ENCODE assay signal across 14 cellular contexts in the genomic region with DNA sequence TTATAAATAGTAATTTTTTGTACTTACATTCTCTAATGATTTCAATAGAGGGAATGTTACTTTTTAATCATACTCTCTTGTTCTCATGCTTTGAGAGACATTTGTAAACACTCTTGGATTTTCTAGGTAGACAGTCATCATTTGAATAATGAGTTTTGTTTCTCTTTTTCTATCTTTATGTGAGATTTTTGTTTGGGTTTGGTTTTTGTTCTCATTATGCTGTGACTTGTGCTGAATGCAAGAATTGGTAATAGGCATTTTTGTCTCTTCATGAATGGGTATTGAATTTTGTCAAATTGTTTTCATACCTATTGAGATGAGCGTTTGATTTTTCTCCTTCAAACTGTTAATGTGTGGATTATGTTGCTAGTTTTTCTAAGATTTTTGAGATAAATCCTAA. TPM values are rescaled to one million over a fixed set of nuclear protein-coding genes. Genes with fewer than 3 reads are reported as not detected.
DNase-seq lines count a peak whose midpoint lies in the region; ATAC-seq, FAIRE-seq and TF ChIP-seq lines count a peak whose summit lies in the region.
"Had no signal": no experiment of that assay in that cellular context is flagged by ENCODE, and none has a peak within 500 bp of the region (broad histone marks: within the 10 kb centered on the region; RNA-seq: fewer than 3 reads in every experiment).

No MANE protein-coding gene starts in this region.

- intact Hi-C loops in GM12878 (cut with micrococcal nuclease; ENCODE audit: unreplicated experiment), result no loop called here
- intact Hi-C loops in left ventricle myocardium inferior (cut with micrococcal nuclease), result no loop called here

- no peaks in the 10 kb centered on the region for H3K36me3 ChIP-seq in GM12878 (ENCODE audit: control insufficient read depth in 2 of 2, insufficient read depth in 2 of 2, low read length in 1 of 2)
- H3K36me3 ChIP-seq in left ventricle myocardium inferior, result no peaks in the 10 kb centered on the region
- H3K36me3 ChIP-seq: adrenal gland had no signal

- peak overlapping the region; percentile 14; the same call in 1 of the 2 replicates for H3K9ac ChIP-seq in GM12878 (ENCODE audit: control insufficient read depth, insufficient read depth, low read length)
- H3K9ac ChIP-seq: BLaER1 had no signal

- H3K27ac Mint-ChIP-seq in effector memory CD8-positive, alpha-beta T cell, result peak overlapping the region in 1 of 2 donors; percentile 99
- H3K27ac Mint-ChIP-seq: stimulated activated naive CD8-positive, alpha-beta T cell treated with anti-CD3 and anti-CD28 coated beads, Interleukin-15, amount 100 ng/mL, for 72 hours had no signal

- CTCF ChIA-PET in GM12878 (lab: Yijun Ruan, JAX), result no interaction called here

- SMC1A ChIA-PET in GM12878 (lab: Charles Lee; ENCODE audit: uncharacterized antibody, unreplicated experiment), result no interaction called here

- no peak overlapping the region for H3K4me3 Mint-ChIP-seq in effector memory CD8-positive, alpha-beta T cell

- H3K27ac ChIP-seq in GM12878 (ENCODE audit: control insufficient read depth, insufficient read depth) (peak overlapping the region; percentile 93), left ventricle myocardium inferior (replicated peaks) (no peak overlapping the region)
- H3K27ac ChIP-seq: adrenal gland, BLaER1, coronary artery had no signal

- DNase-seq in GM12878 (ENCODE audit: low read depth, low spot score), result no peak
- DNase-seq in HK-2 (ENCODE audit: unreplicated experiment), result no peak
- DNase-seq in left ventricle myocardium inferior, result no peak
- DNase-seq in effector memory CD8-positive, alpha-beta T cell, result no peak
- DNase-seq in T-helper 1 cell, result no peak
- DNase-seq: activated CD4-positive, alpha-beta T cell treated with anti-CD3 and anti-CD28 coated beads for 48 hours; adrenal gland; posterior cingulate gyrus had no signal

- TF ChIP-seq CTCF in GM12878 (IDR thresholded peaks at IDR 0.05 in 2 of 3, conservative IDR thresholded peaks at IDR 0.05 in 1 of 3; ENCODE audit: control insufficient read depth in 2 of 3, extremely low read depth in 1 of 3, insufficient read depth in 1 of 3, low read depth in 3 of 3, low read length in 3 of 3) (no peak), left ventricle myocardium inferior (IDR thresholded peaks at IDR 0.05; ENCODE audit: borderline replicate concordance) (no peak)

- in situ Hi-C loops in GM12878 (cut with MboI), result no loop called here

- no peak overlapping the region for H3K4me3 ChIP-seq in GM12878
- H3K4me3 ChIP-seq in left ventricle myocardium inferior, result no peak overlapping the region
- H3K4me3 ChIP-seq: adrenal gland, BLaER1, coronary artery had no signal

- no peaks in the 10 kb centered on the region for H4K20me1 ChIP-seq in GM12878 (ENCODE audit: control insufficient read depth, insufficient read depth)

- H3K27me3 ChIP-seq in GM12878 (replicated peaks in 1 of 2; ENCODE audit: control insufficient read depth in 2 of 2, insufficient read depth in 2 of 2, low read length in 1 of 2) (no peaks in the 10 kb centered on the region), left ventricle myocardium inferior (ENCODE audit: low read depth) (no peaks in the 10 kb centered on the region)
- H3K27me3 ChIP-seq: adrenal gland, BLaER1 had no signal

- TF ChIP-seq EP300 in GM12878 (IDR thresholded peaks at IDR 0.05; ENCODE audit: borderline replicate concordance in 1 of 2, control insufficient read depth in 1 of 2, low read depth in 2 of 2, low read length in 2 of 2), result no peak

- no peak overlapping the region for H2AFZ ChIP-seq in GM12878 (ENCODE audit: control insufficient read depth, low read depth, low read length)

- FAIRE-seq in G401.6 (lab: Jason Lieb, UNC) (peak; percentile 33), GM12878 (lab: Jason Lieb, UNC) (no peak)

- peaks cover 61 to 78% of the 10 kb centered on the region in 2 donors for H3K4me1 Mint-ChIP-seq in effector memory CD8-positive, alpha-beta T cell (ENCODE audit: low read depth in 2 of 2)

- WGBS in GM12878 (ENCODE audit: insufficient coverage, insufficient replicate concordance, low lambda C conversion rate, missing lambda C conversion rate), result 24% methylated on average over 1 of the region's 1 CpG

- H3K4me1 ChIP-seq in GM12878 (ENCODE audit: control insufficient read depth, insufficient read depth, low read length) (peaks cover 61% of the 10 kb centered on the region), left ventricle myocardium inferior (peaks cover 28% of the 10 kb centered on the region)
- H3K4me1 ChIP-seq: adrenal gland had no signal

- peaks cover 45% of the 10 kb centered on the region for H3K36me3 Mint-ChIP-seq in effector memory CD8-positive, alpha-beta T cell (ENCODE audit: insufficient read depth)

- no peaks in the 10 kb centered on the region for H3K27me3 Mint-ChIP-seq in effector memory CD8-positive, alpha-beta T cell
- H3K27me3 Mint-ChIP-seq: stimulated activated naive CD8-positive, alpha-beta T cell treated with anti-CD3 and anti-CD28 coated beads, Interleukin-15, amount 100 ng/mL, for 72 hours had no signal

- RAD21 ChIA-PET in GM12878 (lab: Charles Lee; ENCODE audit: unreplicated experiment), result no interaction called here

- H3K4me2 ChIP-seq in GM12878 (ENCODE audit: control insufficient read depth, insufficient read depth), result no peak overlapping the region
- H3K4me2 ChIP-seq: BLaER1 had no signal

- no TSS peak for BruUV-seq in GM12878 (replicated peaks; lab: Mats Ljungman, UMichigan)

- H3K9me3 Mint-ChIP-seq in effector memory CD8-positive, alpha-beta T cell, result no peaks in the 10 kb centered on the region
- H3K9me3 Mint-ChIP-seq: stimulated activated naive CD8-positive, alpha-beta T cell treated with anti-CD3 and anti-CD28 coated beads, Interleukin-15, amount 100 ng/mL, for 72 hours had no signal

- TF ChIP-seq RAD21 in GM12878 (IDR thresholded peaks at IDR 0.05; ENCODE audit: insufficient read depth, low read depth, low read length), result no peak

- no peaks in the 10 kb centered on the region for H3K9me3 ChIP-seq in GM12878 (replicated peaks; ENCODE audit: control insufficient read depth, insufficient read depth, low read length)
- no peaks in the 10 kb centered on the region for H3K9me3 ChIP-seq in left ventricle myocardium inferior (replicated peaks)
- H3K9me3 ChIP-seq: adrenal gland, BLaER1 had no signal

- POLR2A ChIA-PET in GM12878 (lab: Charles Lee), result no interaction called here

- H3K79me2 ChIP-seq in GM12878 (ENCODE audit: control insufficient read depth, insufficient read depth, low read length), result peaks cover 35% of the 10 kb centered on the region

- no peak for TF ChIP-seq POLR2A in GM12878 (IDR thresholded peaks at IDR 0.05; ENCODE audit: low read depth, low read length)

- ATAC-seq in GM19324 (IDR thresholded peaks at IDR 0.05; ENCODE audit: low FRiP score, unreplicated experiment) (peak; percentile 45), HG02870 (IDR thresholded peaks at IDR 0.05; ENCODE audit: unreplicated experiment) (peak; percentile 52), GM12878 (peak; percentile 41)
- no peak for ATAC-seq in effector memory CD8-positive, alpha-beta T cell (replicated peaks)
- ATAC-seq: stimulated activated naive CD8-positive, alpha-beta T cell treated with anti-CD3 and anti-CD28 coated beads, Interleukin-15, amount 100 ng/mL, for 72 hours had no signal

TF ChIP-seq in GM12878, 131 proteins besides CTCF, POLR2A, EP300 and RAD21 (continues in another document):
- TF ChIP-seq, protein P1, sequence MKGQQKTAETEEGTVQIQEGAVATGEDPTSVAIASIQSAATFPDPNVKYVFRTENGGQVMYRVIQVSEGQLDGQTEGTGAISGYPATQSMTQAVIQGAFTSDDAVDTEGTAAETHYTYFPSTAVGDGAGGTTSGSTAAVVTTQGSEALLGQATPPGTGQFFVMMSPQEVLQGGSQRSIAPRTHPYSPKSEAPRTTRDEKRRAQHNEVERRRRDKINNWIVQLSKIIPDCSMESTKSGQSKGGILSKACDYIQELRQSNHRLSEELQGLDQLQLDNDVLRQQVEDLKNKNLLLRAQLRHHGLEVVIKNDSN (IDR thresholded peaks at IDR 0.05; ENCODE audit: borderline replicate concordance, extremely low read length, insufficient read depth, low read depth, low read length), result no peak
- TF ChIP-seq NBN (IDR thresholded peaks at IDR 0.05) (peak; percentile 35; the same call in 1 of the 2 replicates), CHD4 (IDR thresholded peaks at IDR 0.05) (no peak), CHD2 (IDR thresholded peaks at IDR 0.05; ENCODE audit: borderline replicate concordance, low read depth, low read length) (no peak)

RNA-seq across cellular contexts. Expression of a gene that starts 56.8 kb away (rescaled TPM):
- 568 and 600 TPM in 2 replicates for total RNA-seq in GM12878 (2013; cell fraction: nucleolus; rRNA removed)
- total RNA-seq in GM12878 (2014; rRNA removed), result 200 and 238 TPM in 2 replicates
- total RNA-seq in GM12878 (2014; rRNA removed; fragmentation: Illumina TruSeq; extraction: Trizol), result 224 and 226 TPM in 2 replicates
- total RNA-seq in GM12878 (2021), result 138 TPM in 2 replicates
- 73.1 TPM for polyA plus RNA-seq in GM12878 (2011; ENCODE audit: low read depth)
- polyA plus RNA-seq in GM12878 (2011; rRNA removed), result 275 and 360 TPM in 2 replicates
- 142 and 158 TPM in 2 replicates for polyA plus RNA-seq in GM12878 (2011; cell fraction: cytosol; rRNA removed)
- polyA plus RNA-seq in GM12878 (2011; cell fraction: nucleus; rRNA removed), result 78.0 and 100 TPM in 2 replicates
- 60.7 and 150 TPM in 2 replicates for polyA plus RNA-seq in GM12878 (2012)
- polyA plus RNA-seq in GM12878 (2014; fragmentation: Illumina TruSeq; extraction: Trizol), result 283 and 347 TPM in 2 replicates
- 100 to 1,000 TPM; 333 to 669 TPM for polyA plus RNA-seq in GM12878 (2014; fragmentation: Nextera tagmentation; extraction: Ambion mirVana)
- polyA plus RNA-seq in GM12878 (2014; rRNA removed), result 112 and 134 TPM in 2 replicates
- 100 to 1,000 TPM; 209 to 225 TPM for polyA plus RNA-seq in GM12878 (2016; fragmentation: Nextera tagmentation; extraction: Ambion mirVana)
- polyA minus RNA-seq in GM12878 (2011; rRNA and poly(A)+ RNA removed), result 163 and 244 TPM in 2 replicates
- polyA minus RNA-seq in GM12878 (2011; cell fraction: cytosol; rRNA and poly(A)+ RNA removed), result 51.7 and 55.7 TPM in 2 replicates
- 52.0 and 53.2 TPM in 2 replicates for polyA minus RNA-seq in GM12878 (2011; cell fraction: nucleus; rRNA and poly(A)+ RNA removed)
- total RNA-seq in left ventricle myocardium inferior, result 1.7 TPM

Comparison
In these comparisons a context has a peak if more than half of its experiments do, and no peak if none do; other contexts are left out.
1. RNA of a gene that starts 56.8 kb away (total RNA-seq): 138 to 600 TPM in GM12878; 1.7 TPM in left ventricle myocardium inferior (single experiment); every median in the first group is over 10 times any median in the second.